Comparison of ENCODE assay signal across 9 cellular contexts in the genomic region with DNA sequence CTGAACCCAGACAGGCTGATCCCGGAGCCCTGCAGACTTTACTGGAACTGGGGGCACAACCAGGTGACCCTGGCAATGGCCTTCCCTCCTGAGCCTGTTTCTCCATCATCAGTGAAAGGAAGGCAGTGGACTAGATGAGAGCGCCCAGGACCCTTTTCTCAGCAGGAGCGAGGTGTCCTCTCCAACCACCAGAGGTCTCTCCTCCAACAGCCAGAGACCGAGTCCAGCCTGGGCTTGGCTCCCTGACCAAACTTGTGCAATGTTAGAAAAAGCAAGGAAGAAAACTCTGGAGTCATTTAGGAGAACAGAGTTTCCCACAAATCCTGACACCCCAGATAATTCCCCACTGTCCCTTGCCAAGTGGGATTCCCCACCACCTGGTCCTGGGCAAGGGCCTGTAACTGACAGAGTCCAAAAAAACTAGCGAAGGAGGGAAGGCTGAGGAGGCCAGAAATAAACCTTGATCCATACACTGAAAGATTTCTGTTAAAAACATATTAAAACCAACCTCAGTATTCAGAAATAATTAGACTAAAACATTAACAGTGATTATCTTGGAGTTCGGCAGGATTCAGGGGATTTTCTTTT. TPM values are rescaled to one million over a fixed set of nuclear protein-coding genes. Genes with fewer than 3 reads are reported as not detected.
DNase-seq lines count a peak whose midpoint lies in the region; ATAC-seq and TF ChIP-seq lines count a peak whose summit lies in the region.
"Had no signal": no experiment of that assay in that cellular context is flagged by ENCODE, and none has a peak within 500 bp of the region (broad histone marks: within the 10 kb centered on the region; RNA-seq: fewer than 3 reads in every experiment).

No MANE protein-coding gene starts in this region.

- TF ChIP-seq RAD21 in HCT116 (IDR thresholded peaks at IDR 0.05; ENCODE audit: low read depth), result peak; percentile 82

- no peak overlapping the region for H3K4me3 Mint-ChIP-seq in neural progenitor cell
- no peak overlapping the region for H3K4me3 Mint-ChIP-seq in T-helper 17 cell

- no peak overlapping the region for H3K27ac ChIP-seq in HCT116 (ENCODE audit: low read depth, low read length)
- no peak overlapping the region for H3K27ac ChIP-seq in neural progenitor cell
- H3K27ac ChIP-seq: SJSA1 had no signal

- H3K27ac Mint-ChIP-seq in neural progenitor cell (no peak overlapping the region), T-helper 17 cell (no peak overlapping the region)

- BruUV-seq in HCT116 (replicated peaks; lab: Mats Ljungman, UMichigan), result no TSS peak

- H3K9me2 ChIP-seq in HCT116 (ENCODE audit: insufficient read depth), result no peaks in the 10 kb centered on the region

- H3K9ac ChIP-seq in HCT116 (ENCODE audit: low read length) (no peak overlapping the region), neural progenitor cell (no peak overlapping the region)

- H3K36me3 Mint-ChIP-seq in neural progenitor cell, result no peaks in the 10 kb centered on the region
- no peaks in the 10 kb centered on the region for H3K36me3 Mint-ChIP-seq in T-helper 17 cell (ENCODE audit: low read depth)

- H3K27me3 Mint-ChIP-seq in neural progenitor cell (ENCODE audit: insufficient read depth, low read depth) (peaks cover 9% of the 10 kb centered on the region), T-helper 17 cell (no peaks in the 10 kb centered on the region)

- H3K27me3 ChIP-seq in HCT116 (ENCODE audit: insufficient read depth, low read length) (no peaks in the 10 kb centered on the region), neural progenitor cell (no peaks in the 10 kb centered on the region)
- H3K27me3 ChIP-seq: SJSA1 had no signal

- no peak overlapping the region for H3K4me3 ChIP-seq in HCT116 (replicated peaks in 1 of 2; ENCODE audit: low read depth in 1 of 2, low read length in 2 of 2)
- H3K4me3 ChIP-seq in fibroblast of pulmonary artery (replicated peaks; ENCODE audit: low read depth, low read length), result no peak overlapping the region
- H3K4me3 ChIP-seq in neural progenitor cell, result no peak overlapping the region
- H3K4me3 ChIP-seq: SJSA1 had no signal

- H3K79me2 ChIP-seq in HCT116 (ENCODE audit: insufficient read depth, low read length) (no peaks in the 10 kb centered on the region), neural progenitor cell (ENCODE audit: low read depth) (no peaks in the 10 kb centered on the region)

- H2AFZ ChIP-seq in HCT116 (ENCODE audit: low read depth, low read length, poor library complexity, severe bottlenecking) (no peak overlapping the region), neural progenitor cell (replicated peaks) (no peak overlapping the region)

- H3K36me3 ChIP-seq in HCT116 (ENCODE audit: control insufficient read depth in 1 of 2, insufficient read depth in 2 of 2, low read length in 2 of 2) (no peaks in the 10 kb centered on the region), neural progenitor cell (no peaks in the 10 kb centered on the region)
- H3K36me3 ChIP-seq: SJSA1 had no signal

- no peak for TF ChIP-seq POLR2A in HCT116 (IDR thresholded peaks at IDR 0.05; ENCODE audit: borderline replicate concordance, extremely low read depth, insufficient read depth, insufficient read length)

- H3F3A ChIP-seq in neural progenitor cell (ENCODE audit: low read depth), result no peaks in the 10 kb centered on the region

- CTCF ChIA-PET in HCT116 (lab: Charles Lee), result no interaction called here

- intact Hi-C loops in HCT116 (cut with micrococcal nuclease), result loop anchor here (1.0 kb wide), 2 partner anchors 174 to 389 kb away; no protein-coding TSS in a partner anchor

- no peaks in the 10 kb centered on the region for H3K9me3 Mint-ChIP-seq in neural progenitor cell

- TF ChIP-seq CTCF in HCT116 (IDR thresholded peaks at IDR 0.05 in 2 of 3, conservative IDR thresholded peaks at IDR 0.05 in 1 of 3; ENCODE audit: borderline replicate concordance in 1 of 3, insufficient read depth in 1 of 3, low read depth in 2 of 3, low read length in 2 of 3) (peak; percentile 68 to 85 (median 75); a peak in 5 of 6 replicates), fibroblast of pulmonary artery (IDR thresholded peaks at IDR 0.05; ENCODE audit: low read length, missing control alignments) (peak; percentile 96), neural progenitor cell (IDR thresholded peaks at IDR 0.05) (peak; percentile 68)

- POLR2A ChIA-PET in HCT116 (lab: Charles Lee), result no interaction called here

- H3K4me1 Mint-ChIP-seq in neural progenitor cell (peaks cover 13% of the 10 kb centered on the region), T-helper 17 cell (no peaks in the 10 kb centered on the region)

- H4K20me1 ChIP-seq in HCT116 (ENCODE audit: insufficient read depth), result no peaks in the 10 kb centered on the region
- H4K20me1 ChIP-seq in neural progenitor cell (ENCODE audit: low read depth), result no peaks in the 10 kb centered on the region

- peak; percentile 82 for ATAC-seq in HCT116
- ATAC-seq in T-helper 17 cell, result no peak

- H3K9me3 ChIP-seq in HCT116 (ENCODE audit: control insufficient read depth in 1 of 2, insufficient read depth in 1 of 2, low read depth in 1 of 2, low read length in 2 of 2) (no peaks in the 10 kb centered on the region), neural progenitor cell (ENCODE audit: low read depth) (no peaks in the 10 kb centered on the region), T-helper 17 cell (ENCODE audit: control insufficient read depth, low read length, poor library complexity, severe bottlenecking) (no peaks in the 10 kb centered on the region)
- H3K9me3 ChIP-seq: SJSA1 had no signal

- peaks cover 10 to 21% of the 10 kb centered on the region in 2 experiments; a peak in 3 of 4 replicates for H3K4me1 ChIP-seq in HCT116 (ENCODE audit: control insufficient read depth in 1 of 2, insufficient read depth in 2 of 2, low read length in 2 of 2)
- no peaks in the 10 kb centered on the region for H3K4me1 ChIP-seq in neural progenitor cell
- H3K4me1 ChIP-seq: SJSA1 had no signal

- H3K4me2 ChIP-seq in HCT116 (ENCODE audit: low read length) (no peak overlapping the region), neural progenitor cell (no peak overlapping the region)

- RAD21 ChIA-PET in HCT116 (lab: Charles Lee; ENCODE audit: low non-redundant PET in 1 of 2, low total read pairs in 2 of 2, uncharacterized antibody in 2 of 2, unreplicated experiment in 2 of 2), result no interaction called here

- DNase-seq in COLO829 (ENCODE audit: low spot score), result peak; percentile 84
- peak; percentile 12 for DNase-seq in HCT116 (ENCODE audit: low read depth, low spot score)
- DNase-seq in T1000 (lab: John Stamatoyannopoulos, UW), result peak; percentile 30
- DNase-seq in fibroblast of pulmonary artery (ENCODE audit: low read depth), result peak; percentile 85
- peak; percentile 73 for DNase-seq in neural progenitor cell (ENCODE audit: low spot score)
- no peak for DNase-seq in NCI-H1436 (lab: John Stamatoyannopoulos, UW)
- no peak for DNase-seq in T-helper 17 cell
- DNase-seq in stimulated activated CD4-positive, alpha-beta T cell treated with anti-CD3 and anti-CD28 coated beads, Interleukin-2, amount 100 ng/mL, for 24 hours, result no peak

TF ChIP-seq in HCT116, 20 proteins besides CTCF, POLR2A, EP300 and RAD21:
- TF ChIP-seq, protein P1, sequence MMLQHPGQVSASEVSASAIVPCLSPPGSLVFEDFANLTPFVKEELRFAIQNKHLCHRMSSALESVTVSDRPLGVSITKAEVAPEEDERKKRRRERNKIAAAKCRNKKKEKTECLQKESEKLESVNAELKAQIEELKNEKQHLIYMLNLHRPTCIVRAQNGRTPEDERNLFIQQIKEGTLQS (IDR thresholded peaks at IDR 0.05), result no peak
- no peak for TF ChIP-seq POLR2AphosphoS5 (IDR thresholded peaks at IDR 0.05; ENCODE audit: low read depth, low read length)
- no peak for TF ChIP-seq ZNF274 (IDR thresholded peaks at IDR 0.05; ENCODE audit: low read depth, low read length)
- TF ChIP-seq SIN3A (IDR thresholded peaks at IDR 0.05; ENCODE audit: low read depth), result no peak
- no peak for TF ChIP-seq FOSL1 (IDR thresholded peaks at IDR 0.05; ENCODE audit: low read depth)
- no peak for TF ChIP-seq ELF1 (IDR thresholded peaks at IDR 0.05; ENCODE audit: borderline replicate concordance, low read depth)
- no peak for TF ChIP-seq CBX3 (IDR thresholded peaks at IDR 0.05; ENCODE audit: low read depth)

RNA-seq across cellular contexts. Expression of a gene that starts 9.0 kb away (rescaled TPM):
- 6.7 TPM for total RNA-seq in HCT116 (2021; ENCODE audit: unreplicated experiment)
- 4.5 and 6.5 TPM in 2 replicates for polyA plus RNA-seq in HCT116 (2012)
- 6.4 and 15.1 TPM in 2 replicates for total RNA-seq in neural progenitor cell (ENCODE audit: low replicate concordance)
- 1 to 10 TPM; 1.0 to 1.9 TPM for total RNA-seq in T-helper 17 cell
- total RNA-seq: SJSA1 had no signal

RNA-seq across cellular contexts. Expression of a gene that starts 32.4 kb away (rescaled TPM):
- 101 TPM for total RNA-seq in HCT116 (2021; ENCODE audit: unreplicated experiment)
- polyA plus RNA-seq in HCT116 (2012), result 66.1 and 83.0 TPM in 2 replicates
- total RNA-seq in neural progenitor cell (ENCODE audit: low replicate concordance), result 52.2 and 60.7 TPM in 2 replicates
- 100 to 1,000 TPM; 127 to 134 TPM for total RNA-seq in T-helper 17 cell

RNA-seq across cellular contexts. Expression of a gene that starts 38.1 kb away (rescaled TPM):
- not detected for total RNA-seq in HCT116 (2021; ENCODE audit: unreplicated experiment)
- polyA plus RNA-seq in HCT116 (2012), result 0.07 and 0.09 TPM in 2 replicates
- not detected in 2 replicates for total RNA-seq in neural progenitor cell (ENCODE audit: low replicate concordance)
- total RNA-seq in T-helper 17 cell, result not detected
- total RNA-seq: SJSA1 had no signal

RNA-seq across cellular contexts. Expression of a gene that starts 41.3 kb away (rescaled TPM):
- total RNA-seq in HCT116 (2021; ENCODE audit: unreplicated experiment), result 6.4 TPM
- polyA plus RNA-seq in HCT116 (2012), result 3.2 and 4.3 TPM in 2 replicates
- 1.0 and 2.1 TPM in 2 replicates for total RNA-seq in neural progenitor cell (ENCODE audit: low replicate concordance)
- total RNA-seq in T-helper 17 cell, result not detected

Comparison
In these comparisons a context has a peak if more than half of its experiments do, and no peak if none do; other contexts are left out.
1. DNase-seq: peak in COLO829 (single experiment), HCT116 (single experiment), T1000 (single experiment), fibroblast of pulmonary artery (single experiment) and neural progenitor cell (single experiment); none in NCI-H1436 (single experiment), T-helper 17 cell (0 of 3) and stimulated activated CD4-positive, alpha-beta T cell treated with anti-CD3 and anti-CD28 coated beads, Interleukin-2, amount 100 ng/mL, for 24 hours (0 of 2).
2. Peak in every context shown above with its lines, with median percentiles within 50 percentile points of each other: CTCF ChIP-seq.